24 cellular contexts compared by ENCODE assay signal in the genomic region with DNA sequence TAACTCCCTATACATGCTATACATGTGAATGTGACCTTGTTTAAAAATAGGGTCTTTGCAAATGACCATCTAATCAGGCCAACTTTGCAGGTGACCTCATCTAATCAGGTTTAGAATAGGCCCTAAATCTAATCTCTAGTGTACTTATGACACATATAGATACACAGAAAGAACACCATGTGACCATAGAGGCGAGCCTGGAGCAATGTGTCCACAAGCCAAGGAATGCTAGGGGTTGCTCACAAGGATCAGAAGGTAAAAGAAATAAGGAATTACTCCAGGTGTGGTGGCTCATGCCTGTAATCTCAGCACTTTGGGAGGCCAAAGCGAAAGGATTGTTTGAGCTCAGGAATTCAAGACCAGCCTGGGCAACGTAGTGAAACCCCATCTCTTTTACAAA. TPM values are rescaled to one million over a fixed set of nuclear protein-coding genes. Genes with fewer than 3 reads are reported as not detected.
"Had no signal": no experiment of that assay in that cellular context is flagged by ENCODE, and none has a peak within 500 bp of the region (broad histone marks: within the 10 kb centered on the region; RNA-seq: fewer than 3 reads in every experiment).

No MANE protein-coding gene starts in this region.

- DNase-seq: KBM-7, MV-4-11, NCI-H1048, NCI-H1105, NCI-H1417, NCI-H1436 treated with DMSO at 0.1 percent for 48 hours, NCI-H1694, NCI-H187 treated with DMSO at 0.1 percent for 48 hours, NCI-H2081, NCI-H2171, NCI-H226, NCI-H446, NCI-H510A, NCI-H524 treated with DMSO at 0.1 percent for 48 hours, NCI-H69, NCI-H774, Right ventricle myocardium superior, RPMI8226, SIG-M5 had no signal

- H3K9me3 ChIP-seq: SJSA1 had no signal

- H3K4me3 ChIP-seq: SJSA1, SK-N-MC had no signal

- H3K36me3 ChIP-seq: SJSA1 had no signal

- H3K4me1 ChIP-seq: SJSA1 had no signal

RNA-seq across cellular contexts. Expression of gene C4orf36, which starts 9.6 kb away (rescaled TPM):
- total RNA-seq: LHCN-M2 had no signal

RNA-seq across cellular contexts. Expression of gene SLC10A6, which starts 52.7 kb away (rescaled TPM):
- total RNA-seq: HT-29, LHCN-M2, MCF 10A had no signal
